ENCODE assay signal across 1 cellular context in the genomic region with DNA sequence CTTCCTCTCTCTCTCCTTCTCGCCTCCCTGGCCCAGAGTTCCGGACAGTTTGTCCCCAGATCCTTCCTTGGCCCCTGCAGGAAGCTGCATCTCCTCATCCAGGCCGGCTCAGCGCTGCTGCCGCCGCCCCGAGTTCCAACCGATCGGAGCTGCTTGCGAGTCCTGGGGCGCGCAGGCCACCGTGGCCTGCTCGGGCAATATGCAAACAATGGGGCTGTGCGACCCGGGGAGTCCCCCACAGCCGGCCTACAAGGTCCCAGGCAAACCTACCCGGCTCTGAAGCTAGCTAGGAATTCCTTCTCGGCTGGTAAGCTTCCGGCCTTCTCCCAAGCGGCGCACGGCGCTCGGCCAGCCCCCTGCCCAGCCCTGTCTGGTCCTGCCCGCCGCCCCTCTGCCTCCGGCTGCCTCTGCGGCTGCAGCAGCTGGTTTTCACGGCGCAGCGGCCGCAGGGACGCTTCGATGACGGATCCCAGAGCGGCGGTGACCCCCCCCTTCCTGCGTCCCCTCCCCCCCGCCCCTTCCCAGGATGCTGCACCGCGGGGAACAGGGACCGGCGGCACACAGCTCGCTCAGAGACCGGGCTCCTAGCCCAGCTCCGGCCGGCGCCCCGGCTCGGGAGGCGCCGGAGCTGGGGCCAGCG.
TF ChIP-seq lines count a peak whose summit lies in the region.

No MANE protein-coding gene starts in this region.

TF ChIP-seq in H1, 55 proteins besides CTCF, POLR2A, EP300 and RAD21:
- 0 out of 2 replicates have a peak, but pooled peaks have one; percentile 20 for TF ChIP-seq POLR2AphosphoS5 (IDR thresholded peaks at IDR 0.05; ENCODE audit: low read depth, low read length)
- TF ChIP-seq RXRA (IDR thresholded peaks at IDR 0.05; ENCODE audit: insufficient read depth, low read depth, low read length): no peak
